Comparison of ENCODE assay signal across 9 cellular contexts in the genomic region with DNA sequence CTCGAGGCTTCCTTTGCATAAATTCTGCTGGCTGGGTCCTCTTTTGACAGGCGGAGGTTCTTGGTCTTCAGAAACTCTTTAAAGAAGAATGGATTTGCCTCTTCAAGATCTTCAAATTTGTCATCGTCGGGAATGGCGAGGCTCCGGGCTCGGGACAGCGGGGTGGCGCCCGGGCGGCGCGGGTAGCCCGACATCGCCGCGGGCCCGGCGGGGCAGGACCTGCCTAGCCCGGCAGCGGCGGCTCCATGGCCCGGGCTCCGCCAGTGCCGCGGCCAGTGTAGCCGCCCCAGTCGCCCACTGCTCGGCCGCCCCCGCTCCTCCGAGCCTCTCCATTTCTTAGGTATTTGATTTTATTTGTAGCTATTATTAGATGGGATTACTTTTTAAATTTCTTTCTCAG. TPM values are rescaled to one million over a fixed set of nuclear protein-coding genes. Genes with fewer than 3 reads are reported as not detected.
"Had no signal": no experiment of that assay in that cellular context is flagged by ENCODE, and none has a peak within 500 bp of the region (broad histone marks: within the 10 kb centered on the region; RNA-seq: fewer than 3 reads in every experiment).

No MANE protein-coding gene starts in this region.

- DNase-seq: GM23248, GOT3, H9, HCEC 1CT, HFFc6 had no signal

- H3K36me3 ChIP-seq: HAP-1 had no signal

- H3K27ac ChIP-seq: GM23248 had no signal

- H2AFZ ChIP-seq: GM23248, GM23338 had no signal

- H3K9me3 Mint-ChIP-seq: GM23338, H9 had no signal

- H3K4me1 ChIP-seq: HAP-1 had no signal

- H3K4me3 Mint-ChIP-seq: GM23338, H9, HFFc6 had no signal

- H3K4me2 ChIP-seq: GM23338 had no signal

- ATAC-seq: GM23338, HCT116 had no signal

- H3K27ac Mint-ChIP-seq: GM23338, H9, HFFc6 had no signal

- H3K4me3 ChIP-seq: GM23248, GM23338, HAP-1 had no signal

- H3K9ac ChIP-seq: GM23248 had no signal

- H3K9me3 ChIP-seq: HAP-1 had no signal

RNA-seq across cellular contexts. Expression of gene TNN, which starts 22.1 kb away (rescaled TPM):
- total RNA-seq: GM23248, H4, HFFc6 had no signal
- polyA plus RNA-seq: GM23248 had no signal
